ENCODE assay signal across 8 cellular contexts in the genomic region with DNA sequence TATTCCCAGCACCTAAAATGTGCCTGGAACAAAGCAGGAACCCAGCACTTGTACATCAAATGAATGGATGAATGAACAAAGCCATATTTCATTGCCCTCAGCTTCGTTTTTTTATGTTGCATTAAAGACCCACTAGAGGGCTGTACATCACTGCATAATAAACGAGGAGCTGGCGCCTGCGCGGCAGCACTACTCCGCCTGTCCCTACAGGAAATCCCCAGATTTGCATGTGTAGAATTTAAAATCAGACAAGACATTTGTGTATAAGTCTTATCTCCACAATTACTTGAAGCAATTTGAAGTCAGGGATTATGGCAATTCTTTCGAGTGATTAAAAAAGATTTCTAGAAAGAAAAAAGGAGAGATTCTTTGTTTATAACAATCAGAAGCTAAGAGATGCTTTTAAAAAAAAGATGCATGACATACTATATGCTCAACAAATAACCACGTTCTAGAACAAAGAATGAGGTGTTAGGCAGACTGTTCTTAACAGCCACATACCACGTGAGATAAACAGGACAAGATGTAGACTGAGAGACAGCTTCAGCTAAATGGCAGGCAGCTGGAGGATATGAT. TPM values are rescaled to one million over a fixed set of nuclear protein-coding genes. Genes with fewer than 3 reads are reported as not detected.
DNase-seq lines count a peak whose midpoint lies in the region; ATAC-seq and TF ChIP-seq lines count a peak whose summit lies in the region.

No MANE protein-coding gene starts in this region.

- peak; percentile 74 for TF ChIP-seq CTCF in hepatocyte (IDR thresholded peaks at IDR 0.05; ENCODE audit: poor library complexity)

- H3K9me2 ChIP-seq in hepatocyte (replicated peaks; ENCODE audit: insufficient read depth) = no peaks in the 10 kb centered on the region

- H3K27ac ChIP-seq in ACC112 (ENCODE audit: low read depth, low read length) = no peak overlapping the region
- H3K27ac ChIP-seq in hepatocyte = peak overlapping the region; percentile 12

- H3K27me3 ChIP-seq in ACC112 (ENCODE audit: insufficient read depth, low read length) (no peaks in the 10 kb centered on the region), hepatocyte (no peaks in the 10 kb centered on the region)

- no peaks in the 10 kb centered on the region for H3K36me3 ChIP-seq in ACC112 (ENCODE audit: insufficient read depth, low read length)
- H3K36me3 ChIP-seq in hepatocyte (replicated peaks; ENCODE audit: insufficient read depth, low read depth) = no peaks in the 10 kb centered on the region

- H2AFZ ChIP-seq in ACC112 (ENCODE audit: low read length, unreplicated experiment) (peak overlapping the region; percentile 50), hepatocyte (peak overlapping the region; percentile 12)

- H3K9me3 ChIP-seq in hepatocyte (ENCODE audit: low read depth) = no peaks in the 10 kb centered on the region

- H3K4me3 ChIP-seq in ACC112 (ENCODE audit: low read depth, low read length) = no peak overlapping the region
- H3K4me3 ChIP-seq in hepatocyte = no peak overlapping the region

- H3K79me2 ChIP-seq in ACC112 (ENCODE audit: control insufficient read depth, insufficient read depth, low read length, unreplicated experiment) (no peaks in the 10 kb centered on the region), hepatocyte (no peaks in the 10 kb centered on the region)

- peaks cover 3% of the 10 kb centered on the region for H3K4me1 ChIP-seq in ACC112 (ENCODE audit: control insufficient read depth, insufficient read depth, low read length, unreplicated experiment)
- H3K4me1 ChIP-seq in hepatocyte (ENCODE audit: insufficient read depth) = no peaks in the 10 kb centered on the region

- 2% methylated on average over 9 of the region's 9 CpGs for WGBS in hepatocyte (ENCODE audit: low lambda C conversion rate, missing lambda C conversion rate)

- ATAC-seq in GM18520 (IDR thresholded peaks at IDR 0.05; ENCODE audit: unreplicated experiment) (peak; percentile 82), HG03060 (IDR thresholded peaks at IDR 0.05; ENCODE audit: low read depth, unreplicated experiment) (peak; percentile 77)

- peak overlapping the region; percentile 17 for H3K4me2 ChIP-seq in hepatocyte

- no peaks in the 10 kb centered on the region for H4K20me1 ChIP-seq in hepatocyte (ENCODE audit: insufficient read depth, poor library complexity, severe bottlenecking)

- DNase-seq in NCI-H2081 (lab: John Stamatoyannopoulos, UW) (peak; percentile 92 to 95), T-helper 9 cell (peak; percentile 55), amygdala (lab: John Stamatoyannopoulos, UW) (peak in 50 of 56 donors; percentile 8 to 85 (median 54)), hepatocyte (ENCODE audit: low spot score) (peak; percentile 93), smooth muscle cell of the brain vasculature (ENCODE audit: low read depth, low spot score) (peak; percentile 67)

RNA-seq across cellular contexts. Expression of a gene that starts 5.4 kb away (rescaled TPM):
- total RNA-seq in hepatocyte = 7.1 and 10.6 TPM in 2 replicates
- 4.9 and 5.3 TPM in 2 replicates for polyA plus RNA-seq in hepatocyte
